In the genomic region with DNA sequence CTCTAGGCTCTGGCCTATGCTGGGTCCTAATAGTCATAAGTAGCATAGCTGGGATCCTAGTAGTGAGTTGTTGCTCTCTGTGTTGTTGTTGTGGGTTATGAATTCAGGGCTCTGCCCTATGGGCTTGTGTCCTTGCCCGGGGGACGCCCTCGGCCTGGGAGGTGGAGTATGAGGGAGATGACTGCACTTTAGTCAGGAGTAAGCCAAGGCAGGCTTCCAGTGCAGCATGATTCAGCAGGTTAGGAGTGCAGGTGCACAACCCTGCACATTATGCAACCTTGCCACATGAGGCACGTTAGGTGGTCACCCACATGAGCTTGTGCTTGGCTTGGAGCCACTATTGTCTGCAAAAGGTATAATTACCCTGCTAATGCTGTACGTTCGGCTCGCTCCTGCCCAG, we compare ENCODE assay signal across 22 cellular contexts. TPM values are rescaled to one million over a fixed set of nuclear protein-coding genes. Genes with fewer than 3 reads are reported as not detected.
A peak's percentile ranks its signal among the peaks of the same experiment; 100 is the strongest.
DNase-seq lines count a peak whose midpoint lies in the region; ATAC-seq and TF ChIP-seq lines count a peak whose summit lies in the region.
"Had no signal": no experiment of that assay in that cellular context is flagged by ENCODE, and none has a peak within 500 bp of the region (broad histone marks: within the 10 kb centered on the region; RNA-seq: fewer than 3 reads in every experiment).

No MANE protein-coding gene starts in this region.

- H3K56ac ChIP-seq in H9 (ENCODE audit: insufficient read length, low read depth, low read length) = no peak overlapping the region

- H3T11ph ChIP-seq in H9 (ENCODE audit: low read length) = no peak overlapping the region

- H4K91ac ChIP-seq in H9 (ENCODE audit: insufficient read length, low read depth, low read length) = no peak overlapping the region

- peaks cover 3% of the 10 kb centered on the region for H3K27me3 Mint-ChIP-seq in H9 (ENCODE audit: low read depth)

- H2AFZ ChIP-seq in H9 (ENCODE audit: low read length) = no peak overlapping the region

- H3K36me3 ChIP-seq in RWPE2 (ENCODE audit: low read depth) = no peaks in the 10 kb centered on the region
- H3K36me3 ChIP-seq: colonic mucosa, gastrocnemius medialis, lower lobe of right lung, WERI-Rb-1 had no signal

- H3K18ac ChIP-seq in H9 (ENCODE audit: insufficient read length, low read depth, low read length) = no peak overlapping the region

- no peaks in the 10 kb centered on the region for H3K79me2 ChIP-seq in H9 (ENCODE audit: insufficient read depth, low read length)

- no peaks in the 10 kb centered on the region for H3K27me3 ChIP-seq in H9 (ENCODE audit: insufficient read depth, low read length)
- H3K27me3 ChIP-seq in RWPE2 (ENCODE audit: insufficient read depth, poor library complexity, severe bottlenecking) = no peaks in the 10 kb centered on the region
- H3K27me3 ChIP-seq: colonic mucosa, gastrocnemius medialis had no signal

- H3K4me3 ChIP-seq in RWPE2 (ENCODE audit: severe bottlenecking) = no peak overlapping the region
- H3K4me3 ChIP-seq: colonic mucosa, gastrocnemius medialis, lower lobe of right lung had no signal

- no peak overlapping the region for H3K27ac ChIP-seq in H9 (ENCODE audit: insufficient read length, low read depth, low read length)
- H3K27ac ChIP-seq in RWPE2 (ENCODE audit: poor library complexity, severe bottlenecking) = no peak overlapping the region
- H3K27ac ChIP-seq: colonic mucosa, gastrocnemius medialis, lower lobe of right lung, WERI-Rb-1 had no signal

- H3K4me3 Mint-ChIP-seq in H9 = no peak overlapping the region
- H3K4me3 Mint-ChIP-seq: activated CD4-positive, alpha-beta memory T cell treated with anti-CD3 and anti-CD28 coated beads for 36 hours; naive B cell; T-helper 17 cell had no signal

- no peak overlapping the region for H2BK15ac ChIP-seq in H9 (ENCODE audit: low read depth, low read length)

- no peak overlapping the region for H2BK12ac ChIP-seq in H9 (ENCODE audit: insufficient read length, low read depth, low read length)

- DNase-seq in A172 (ENCODE audit: low spot score) (peak; percentile 12), H9 (no peak), RWPE2 (ENCODE audit: low spot score) (no peak), iPS-NIHi11 (ENCODE audit: low spot score) (peak; percentile 29), NCI-H1105 treated with DMSO at 0.1 percent for 48 hours (lab: John Stamatoyannopoulos, UW) (no peak), inferior parietal cortex (ENCODE audit: extremely low spot score) (no peak), hippocampal formation (lab: John Stamatoyannopoulos, UW) (no peak)
- DNase-seq in activated CD4-positive, CD25-positive, alpha-beta regulatory T cell (lab: John Stamatoyannopoulos, UW) = no peak
- DNase-seq: activated CD4-positive, alpha-beta memory T cell treated with anti-CD3 and anti-CD28 coated beads for 36 hours; activated T-cell treated with anti-CD3 and anti-CD28 coated beads, Interleukin-2, amount 50 U/mL, for 48 hours; colonic mucosa; gastrocnemius medialis; Kasumi-1; lower lobe of right lung; naive B cell; NCI-H1694; NCI-H446 treated with DMSO at 0.1 percent for 48 hours; stimulated activated CD4-positive, alpha-beta T cell treated with anti-CD3 and anti-CD28 coated beads, Interleukin-2, amount 100 ng/mL, for 24 hours; T-helper 17 cell; WERI-Rb-1 had no signal

- peaks cover 6 to 8% of the 10 kb centered on the region in 2 experiments for H3K4me1 Mint-ChIP-seq in H9
- H3K4me1 Mint-ChIP-seq: T-helper 17 cell had no signal

- peak; percentile 66 for ATAC-seq in RWPE2 (ENCODE audit: low read depth)
- ATAC-seq: activated naive CD4-positive, alpha-beta T cell treated with anti-CD3 and anti-CD28 coated beads, Interleukin-2, amount 50 U/mL, for 72 hours; gastrocnemius medialis; lower lobe of right lung; T-helper 17 cell had no signal

- H4K5ac ChIP-seq in H9 (ENCODE audit: insufficient read length, low read depth, low read length) = no peak overlapping the region

- H3K9me3 Mint-ChIP-seq in H9 = peaks cover 12 to 13% of the 10 kb centered on the region in 2 experiments

- no peak overlapping the region for H2BK5ac ChIP-seq in H9 (ENCODE audit: insufficient read length, low read length)

- H3K14ac ChIP-seq in H9 (ENCODE audit: insufficient read depth, low read length) = no peak overlapping the region

- H3K4ac ChIP-seq in H9 (ENCODE audit: low read depth, low read length) = no peak overlapping the region

- no peaks in the 10 kb centered on the region for H3K79me1 ChIP-seq in H9 (ENCODE audit: insufficient read depth, low read depth, low read length, poor library complexity, severe bottlenecking)

- H3K36me3 Mint-ChIP-seq in H9 (ENCODE audit: insufficient read depth in 1 of 3, low read depth in 3 of 3) = peaks cover 0 to 11% (median 8%) of the 10 kb centered on the region in 3 experiments; a peak in 5 of 7 replicates
- H3K36me3 Mint-ChIP-seq: activated CD4-positive, alpha-beta memory T cell treated with anti-CD3 and anti-CD28 coated beads for 36 hours; naive B cell had no signal

- H3K9me3 ChIP-seq in H9 (ENCODE audit: control insufficient read depth, low read depth, low read length) (peaks cover 6% of the 10 kb centered on the region), RWPE2 (ENCODE audit: severe bottlenecking) (no peaks in the 10 kb centered on the region)
- H3K9me3 ChIP-seq: colonic mucosa, gastrocnemius medialis, lower lobe of right lung had no signal

- H4K20me1 ChIP-seq in H9 (ENCODE audit: control insufficient read depth, insufficient read depth, insufficient read length) = no peaks in the 10 kb centered on the region

- H4K8ac ChIP-seq in H9 (replicated peaks; ENCODE audit: insufficient read length, low read depth, low read length) = no peak overlapping the region

- 0 out of 7 replicates have a peak overlapping the region, but pooled peaks of 2 of the 3 experiments have one; percentile 27 to 76 for H3K27ac Mint-ChIP-seq in H9
- H3K27ac Mint-ChIP-seq: activated CD4-positive, alpha-beta memory T cell treated with anti-CD3 and anti-CD28 coated beads for 36 hours; activated naive CD4-positive, alpha-beta T cell treated with anti-CD3 and anti-CD28 coated beads, Interleukin-2, amount 50 U/mL, for 72 hours; naive B cell; T-helper 17 cell had no signal

- H3K9ac ChIP-seq in H9 (ENCODE audit: extremely low read depth, insufficient read length, low read length) = no peak overlapping the region

- no peak overlapping the region for H2AK5ac ChIP-seq in H9 (ENCODE audit: insufficient read length, low read length)

- H3K4me1 ChIP-seq in H9 (ENCODE audit: insufficient read depth, low read length) (no peaks in the 10 kb centered on the region), RWPE2 (ENCODE audit: insufficient read depth, poor library complexity, severe bottlenecking) (peaks cover 10% of the 10 kb centered on the region)
- H3K4me1 ChIP-seq: colonic mucosa, gastrocnemius medialis had no signal

- no peak for TF ChIP-seq CTCF in H9 (conservative IDR thresholded peaks at IDR 0.05)
- no peak for TF ChIP-seq CTCF in RWPE2 (IDR thresholded peaks at IDR 0.05; ENCODE audit: poor library complexity, severe bottlenecking)

- no peak overlapping the region for H2BK20ac ChIP-seq in H9 (ENCODE audit: low read depth, low read length, poor library complexity, severe bottlenecking)

- H3K23me2 ChIP-seq in H9 (ENCODE audit: insufficient read length, low read depth, low read length, poor library complexity, severe bottlenecking) = no peaks in the 10 kb centered on the region

- WGBS in H9 (ENCODE audit: extremely low coverage, insufficient read length, low lambda C conversion rate) = no CpG with 5 or more reads among the region's 7 CpGs

- H2BK120ac ChIP-seq in H9 (ENCODE audit: low read depth, low read length, poor library complexity, severe bottlenecking) = no peak overlapping the region

- no peak overlapping the region for H3K23ac ChIP-seq in H9 (ENCODE audit: insufficient read length, low read depth, low read length)

- H3K4me2 ChIP-seq in H9 (ENCODE audit: insufficient read depth, insufficient read length, low read length) = no peak overlapping the region

RNA-seq across cellular contexts. Expression of a gene that starts 58.4 kb away (rescaled TPM):
- 2.7 and 2.8 TPM in 2 replicates for total RNA-seq in A172 (2014; rRNA removed; shearing (Covaris generic))
- total RNA-seq in H9 (2021) = 4.5 and 5.0 TPM in 2 replicates
- total RNA-seq: activated CD4-positive, alpha-beta memory T cell treated with anti-CD3 and anti-CD28 coated beads for 36 hours had no signal

RNA-seq across cellular contexts. Expression of a gene that starts 59.6 kb away (rescaled TPM):
- 0.19 and 0.93 TPM in 2 replicates for total RNA-seq in A172 (2014; rRNA removed; shearing (Covaris generic))
- 1.4 and 2.4 TPM in 2 replicates for total RNA-seq in H9 (2021)
- total RNA-seq: activated CD4-positive, alpha-beta memory T cell treated with anti-CD3 and anti-CD28 coated beads for 36 hours; activated naive CD4-positive, alpha-beta T cell treated with anti-CD3 and anti-CD28 coated beads, Interleukin-2, amount 50 U/mL, for 72 hours; endothelial cell of umbilical vein; T-helper 17 cell had no signal

Comparison
In these comparisons a context has a peak if more than half of its experiments do, and no peak if none do; other contexts are left out.
1. DNase-seq: peak in A172 (single experiment) and iPS-NIHi11 (single experiment); none in H9 (single experiment), RWPE2 (single experiment), activated CD4-positive, CD25-positive, alpha-beta regulatory T cell (0 of 4), NCI-H1105 treated with DMSO at 0.1 percent for 48 hours (single experiment), inferior parietal cortex (single experiment) and hippocampal formation (0 of 2).